Comparison of ENCODE assay signal across 8 cellular contexts in genomic region chr19:1942934-1943555, GRCh38. TPM values are rescaled to one million over a fixed set of nuclear protein-coding genes. Genes with fewer than 3 reads are reported as not detected.
DNase-seq lines count a peak whose midpoint lies in the region; ATAC-seq and TF ChIP-seq lines count a peak whose summit lies in the region.

No MANE protein-coding gene starts in this region.

- intact Hi-C loops in IMR-90 (cut with micrococcal nuclease) = no loop called here

- in situ Hi-C loops in IMR-90 (cut with MboI; ENCODE audit: low sequenced_read_pairs) = no loop called here
- in situ Hi-C loops in brain microvascular endothelial cell (cut with HindIII; ENCODE audit: low pct_ligation_motif_present, low sequenced_read_pairs) = no loop called here

- no peak overlapping the region for H2AFZ ChIP-seq in IMR-90 (replicated peaks; ENCODE audit: low read length, poor library complexity)

- H3K9me3 ChIP-seq in BLaER1 (peaks cover 13% of the 10 kb centered on the region), IMR-90 (ENCODE audit: control insufficient read depth, insufficient read depth, low read length) (no peaks in the 10 kb centered on the region), mucosa of rectum (ENCODE audit: control insufficient read depth in 2 of 2, low read length in 2 of 2) (no peaks in the 10 kb centered on the region)

- no peak overlapping the region for H4K8ac ChIP-seq in IMR-90 (ENCODE audit: low read depth in 2 of 2, low read length in 2 of 2)

- H3K14ac ChIP-seq in IMR-90 (replicated peaks; ENCODE audit: low read depth, low read length) = peak overlapping the region; percentile 63

- H3K23ac ChIP-seq in IMR-90 (ENCODE audit: low read depth, low read length) = peak overlapping the region; percentile 94

- TF ChIP-seq POLR2A in IMR-90 (IDR thresholded peaks at IDR 0.05; ENCODE audit: low read depth, low read length) (no peak), GM18505 (IDR thresholded peaks at IDR 0.05; ENCODE audit: borderline replicate concordance, extremely low read depth, insufficient read depth, insufficient read length) (no peak)

- no peak overlapping the region for H2BK5ac ChIP-seq in IMR-90 (ENCODE audit: low read depth, low read length, poor library complexity, severe bottlenecking)

- dilution Hi-C loops in IMR-90 (cut with HindIII; ENCODE audit: low sequenced_read_pairs, unreplicated experiment) = no loop called here

- TF ChIP-seq RAD21 in IMR-90 (IDR thresholded peaks at IDR 0.05; ENCODE audit: low read length) = no peak

- H3K4me1 ChIP-seq in BLaER1 (peaks cover 47% of the 10 kb centered on the region), IMR-90 (ENCODE audit: control insufficient read depth, insufficient read depth, low read length) (peaks cover 10% of the 10 kb centered on the region), mucosa of rectum (ENCODE audit: control insufficient read depth in 2 of 2, insufficient read depth in 2 of 2, low read length in 2 of 2) (peaks cover 16 to 28% of the 10 kb centered on the region in 2 donors)

- peak overlapping the region; percentile 99 for H2AK9ac ChIP-seq in IMR-90 (replicated peaks; ENCODE audit: low read depth, low read length, poor library complexity)

- H3K4ac ChIP-seq in IMR-90 (ENCODE audit: low read depth, low read length) = no peak overlapping the region; the same call in 1 of the 2 replicates

- no peak overlapping the region for H2BK15ac ChIP-seq in IMR-90 (ENCODE audit: low read depth, low read length)

- WGBS in IMR-90 (ENCODE audit: extremely low coverage in 2 of 2, insufficient read length in 1 of 2), 2 experiments = 20% methylated on average over 5 of the region's 21 CpGs; no CpG with 5 or more reads in 1 of the 2 experiments

- H3K9ac ChIP-seq in BLaER1 (peak overlapping the region; percentile 86), IMR-90 (ENCODE audit: low read depth, low read length) (peak overlapping the region; percentile 64), mucosa of rectum (ENCODE audit: low read depth in 1 of 2, low read length in 2 of 2) (peak overlapping the region in 1 of 2 donors; percentile 24)

- H3K56ac ChIP-seq in IMR-90 (ENCODE audit: extremely low read depth, insufficient read depth, low read length) = no peak overlapping the region

- peaks cover 24% of the 10 kb centered on the region for H3K36me3 ChIP-seq in BLaER1
- H3K36me3 ChIP-seq in IMR-90 (ENCODE audit: control insufficient read depth, insufficient read depth, low read length) = peaks cover 2% of the 10 kb centered on the region; the same call in 1 of the 2 replicates
- no peaks in the 10 kb centered on the region for H3K36me3 ChIP-seq in brain microvascular endothelial cell (replicated peaks)
- H3K36me3 ChIP-seq in mucosa of rectum (ENCODE audit: control insufficient read depth in 2 of 2, insufficient read depth in 2 of 2, low read length in 2 of 2) = no peaks in the 10 kb centered on the region

- no peak overlapping the region for H2BK20ac ChIP-seq in IMR-90 (ENCODE audit: low read depth, low read length)

- BruUV-seq in IMR-90 (replicated peaks; lab: Mats Ljungman, UMichigan) = no TSS peak

- CTCF ChIA-PET in IMR-90 (lab: Yijun Ruan, JAX) = no interaction called here

- H3K18ac ChIP-seq in IMR-90 (ENCODE audit: low read depth, low read length) = no peak overlapping the region

- ATAC-seq in IMR-90 (ENCODE audit: low read depth) (no peak), GM18505 (IDR thresholded peaks at IDR 0.05; ENCODE audit: unreplicated experiment) (no peak), GM19035 (IDR thresholded peaks at IDR 0.05; ENCODE audit: unreplicated experiment) (no peak)

- H3K4me2 ChIP-seq in BLaER1 (peak overlapping the region; percentile 100), IMR-90 (ENCODE audit: low read depth, low read length) (peak overlapping the region; percentile 89)

- H3K27ac ChIP-seq in BLaER1 = peak overlapping the region; percentile 93
- H3K27ac ChIP-seq in IMR-90 (ENCODE audit: insufficient read depth, low read length) = peak overlapping the region; percentile 87
- H3K27ac ChIP-seq in brain microvascular endothelial cell = peak overlapping the region; percentile 56
- H3K27ac ChIP-seq in mucosa of rectum (ENCODE audit: low read depth in 2 of 2, low read length in 2 of 2) = peak overlapping the region in 1 of 2 donors; percentile 95

- H3K27me3 ChIP-seq in BLaER1 (no peaks in the 10 kb centered on the region), IMR-90 (ENCODE audit: control insufficient read depth, insufficient read depth, low read length) (no peaks in the 10 kb centered on the region), brain microvascular endothelial cell (replicated peaks) (no peaks in the 10 kb centered on the region), mucosa of rectum (ENCODE audit: control insufficient read depth in 2 of 2, insufficient read depth in 2 of 2, low read length in 2 of 2) (no peaks in the 10 kb centered on the region)

- H2BK120ac ChIP-seq in IMR-90 (ENCODE audit: low read depth, low read length) = no peak overlapping the region

- H3K9me1 ChIP-seq in IMR-90 (ENCODE audit: insufficient read depth, low read length) = peaks cover 5% of the 10 kb centered on the region; the same call in 1 of the 2 replicates

- H4K5ac ChIP-seq in IMR-90 (ENCODE audit: low read depth, low read length) = no peak overlapping the region

- H4K20me1 ChIP-seq in BLaER1 (peaks cover 62% of the 10 kb centered on the region), IMR-90 (ENCODE audit: insufficient read depth, low read length) (peaks cover 57% of the 10 kb centered on the region)

- peak overlapping the region; percentile 70 for H3K4me3 ChIP-seq in BLaER1
- peak overlapping the region; percentile 72 for H3K4me3 ChIP-seq in IMR-90 (ENCODE audit: insufficient read depth, low read depth, low read length)
- H3K4me3 ChIP-seq in brain microvascular endothelial cell (ENCODE audit: low read depth, low read length) = peak overlapping the region; percentile 87
- peak overlapping the region; percentile 83 to 85 for H3K4me3 ChIP-seq in mucosa of rectum (ENCODE audit: low read length in 2 of 2)

- TF ChIP-seq CTCF in IMR-90 (conservative IDR thresholded peaks at IDR 0.05; ENCODE audit: low read depth, low read length) (no peak), brain microvascular endothelial cell (IDR thresholded peaks at IDR 0.05; ENCODE audit: low read depth, low read length, missing control alignments) (no peak)

- 0 out of 2 replicates have a peak overlapping the region, but pooled peaks have one; percentile 0 for H2AK5ac ChIP-seq in IMR-90 (ENCODE audit: low read depth, low read length)

- H4K91ac ChIP-seq in IMR-90 (ENCODE audit: insufficient read depth, low read depth, low read length) = no peak overlapping the region; the same call in 1 of the 2 replicates

- peaks cover 5 to 53% of the 10 kb centered on the region in 2 experiments; a peak in 2 of 4 replicates for H3K79me1 ChIP-seq in IMR-90 (ENCODE audit: low read depth in 1 of 2, low read length in 2 of 2)

- POLR2A ChIA-PET in IMR-90 (lab: Charles Lee; ENCODE audit: unreplicated experiment) = no interaction called here

- DNase-seq in IMR-90 (no peak), brain microvascular endothelial cell (no peak), DMS153 (lab: John Stamatoyannopoulos, UW) (no peak), AG08396 (ENCODE audit: low spot score) (no peak)

TF ChIP-seq in IMR-90, 13 proteins besides CTCF, POLR2A, EP300 and RAD21 (continues in another document):
- TF ChIP-seq MXI1 (IDR thresholded peaks at IDR 0.05; ENCODE audit: borderline replicate concordance, low read depth, low read length) (no peak), MAFK (IDR thresholded peaks at IDR 0.05; ENCODE audit: low read depth, low read length) (no peak), BHLHE40 (IDR thresholded peaks at IDR 0.05; ENCODE audit: low read depth, low read length) (no peak), MAZ (IDR thresholded peaks at IDR 0.05; ENCODE audit: borderline replicate concordance, low read depth, low read length) (no peak), ELK1 (IDR thresholded peaks at IDR 0.05; ENCODE audit: borderline replicate concordance, low read depth, low read length) (no peak), CEBPB (IDR thresholded peaks at IDR 0.05; ENCODE audit: low read depth, low read length) (no peak), CHD1 (IDR thresholded peaks at IDR 0.05; ENCODE audit: low read depth, low read length) (no peak), NFE2L2 (IDR thresholded peaks at IDR 0.05; ENCODE audit: low read depth, low read length) (no peak), FOS (IDR thresholded peaks at IDR 0.05; ENCODE audit: low read depth, low read length) (no peak), RCOR1 (IDR thresholded peaks at IDR 0.05; ENCODE audit: insufficient replicate concordance, low read length) (no peak), SMC3 (IDR thresholded peaks at IDR 0.05; ENCODE audit: low read depth, low read length) (no peak)

RNA-seq across cellular contexts. Expression of gene CSNK1G2, which starts 2.1 kb away (rescaled TPM):
- total RNA-seq in IMR-90 (2012; rRNA removed) = 35.6 and 38.0 TPM in 2 replicates
- 96.3 and 124 TPM in 2 replicates for polyA plus RNA-seq in IMR-90 (2012; rRNA removed)
- 41.7 and 73.8 TPM in 2 replicates for polyA plus RNA-seq in IMR-90 (2012; cell fraction: cytosol; rRNA removed)
- 374 and 949 TPM in 2 replicates for polyA plus RNA-seq in IMR-90 (2012; cell fraction: nucleus; rRNA removed; ENCODE audit: low replicate concordance)

RNA-seq across cellular contexts. Expression of gene ADAT3, which starts 37.8 kb away (rescaled TPM):
- total RNA-seq in IMR-90 (2012; rRNA removed) = 0.28 and 0.36 TPM in 2 replicates
- 2.8 and 3.6 TPM in 2 replicates for polyA plus RNA-seq in IMR-90 (2012; rRNA removed)
- polyA plus RNA-seq in IMR-90 (2012; cell fraction: cytosol; rRNA removed) = 2.5 and 5.0 TPM in 2 replicates
- polyA plus RNA-seq in IMR-90 (2012; cell fraction: nucleus; rRNA removed; ENCODE audit: low replicate concordance) = 4.0 and 16.1 TPM in 2 replicates

RNA-seq across cellular contexts. Expression of gene SCAMP4, which starts 37.8 kb away (rescaled TPM):
- 10.8 and 16.1 TPM in 2 replicates for total RNA-seq in IMR-90 (2012; rRNA removed)
- 24.0 and 28.1 TPM in 2 replicates for polyA plus RNA-seq in IMR-90 (2012; rRNA removed)
- polyA plus RNA-seq in IMR-90 (2012; cell fraction: cytosol; rRNA removed) = 24.9 and 55.9 TPM in 2 replicates
- polyA plus RNA-seq in IMR-90 (2012; cell fraction: nucleus; rRNA removed; ENCODE audit: low replicate concordance) = 46.2 and 111 TPM in 2 replicates

RNA-seq across cellular contexts. Expression of gene ABHD17A, which starts 57.7 kb away (rescaled TPM):
- 31.9 and 37.8 TPM in 2 replicates for total RNA-seq in IMR-90 (2012; rRNA removed)
- polyA plus RNA-seq in IMR-90 (2012; rRNA removed) = 76.2 and 111 TPM in 2 replicates
- 52.5 and 129 TPM in 2 replicates for polyA plus RNA-seq in IMR-90 (2012; cell fraction: cytosol; rRNA removed)
- polyA plus RNA-seq in IMR-90 (2012; cell fraction: nucleus; rRNA removed; ENCODE audit: low replicate concordance) = 86.9 and 244 TPM in 2 replicates
